ENCODE assay signal across 1 cellular context in genomic region chr21:41706678-41707077, GRCh38.
TF ChIP-seq lines count a peak whose summit lies in the region.

No MANE protein-coding gene starts in this region.

TF ChIP-seq in HepG2, 621 proteins besides CTCF, POLR2A, EP300 and RAD21 (continued from another document):
- TF ChIP-seq ZBTB4 (CRISPR knock-in tag; IDR thresholded peaks at IDR 0.05; ENCODE audit: borderline replicate concordance) (no peak), ZNF703 (CRISPR knock-in tag; IDR thresholded peaks at IDR 0.05; ENCODE audit: borderline replicate concordance) (no peak), PPARG (CRISPR knock-in tag; conservative IDR thresholded peaks at IDR 0.05) (peak; percentile 28; the same call in 1 of the 2 replicates), ZNF343 (CRISPR knock-in tag; IDR thresholded peaks at IDR 0.05) (no peak), CEBPZ (IDR thresholded peaks at IDR 0.05; ENCODE audit: low read length) (no peak), ATF3 (CRISPR knock-in tag; IDR thresholded peaks at IDR 0.05) (peak; percentile 89), SMC3 (IDR thresholded peaks at IDR 0.05; ENCODE audit: low read length) (peak; percentile 43), ZNF564 (CRISPR knock-in tag; IDR thresholded peaks at IDR 0.05) (no peak), FOSL1 (CRISPR knock-in tag; IDR thresholded peaks at IDR 0.05; ENCODE audit: borderline replicate concordance) (peak; percentile 85; the same call in 1 of the 2 replicates), BRD4 (CRISPR knock-in tag; IDR thresholded peaks at IDR 0.05) (no peak), JUNB (CRISPR knock-in tag; IDR thresholded peaks at IDR 0.05; ENCODE audit: borderline replicate concordance) (peak; percentile 95), RXRB (CRISPR knock-in tag; IDR thresholded peaks at IDR 0.05; ENCODE audit: borderline replicate concordance) (peak; percentile 76), RARA (CRISPR knock-in tag; IDR thresholded peaks at IDR 0.05) (peak; percentile 88), CAMTA2 (CRISPR knock-in tag; IDR thresholded peaks at IDR 0.05; ENCODE audit: borderline replicate concordance) (no peak), ZNF331 (CRISPR knock-in tag; IDR thresholded peaks at IDR 0.05) (peak; percentile 31; the same call in 1 of the 2 replicates), PHF21A (CRISPR knock-in tag; IDR thresholded peaks at IDR 0.05) (0 out of 2 replicates have a peak, but pooled peaks have one; percentile 35), RARG (CRISPR knock-in tag; IDR thresholded peaks at IDR 0.05; ENCODE audit: low read depth) (no peak), JARID2 (CRISPR knock-in tag; IDR thresholded peaks at IDR 0.05; ENCODE audit: insufficient replicate concordance) (no peak), TSC22D2 (CRISPR knock-in tag; IDR thresholded peaks at IDR 0.05; ENCODE audit: borderline replicate concordance) (no peak), NR2F6 (IDR thresholded peaks at IDR 0.05) (peak; percentile 76; the same call in 1 of the 2 replicates), NR2F6 (CRISPR knock-in tag; IDR thresholded peaks at IDR 0.05) (peak; percentile 73), ZNF281 (CRISPR knock-in tag; IDR thresholded peaks at IDR 0.05; ENCODE audit: borderline replicate concordance) (peak; percentile 60; the same call in 1 of the 2 replicates), HNF4A (CRISPR knock-in tag; IDR thresholded peaks at IDR 0.05) (peak; percentile 93), TCF7 (IDR thresholded peaks at IDR 0.05; ENCODE audit: low read depth) (peak; percentile 37), ZNF260 (CRISPR knock-in tag; IDR thresholded peaks at IDR 0.05; ENCODE audit: borderline replicate concordance, low read depth) (no peak), ZNF10 (CRISPR knock-in tag; IDR thresholded peaks at IDR 0.05; ENCODE audit: borderline replicate concordance, low read depth) (no peak), ZNF280D (CRISPR knock-in tag; IDR thresholded peaks at IDR 0.05) (no peak), FOXM1 (CRISPR knock-in tag; IDR thresholded peaks at IDR 0.05) (no peak), NCOR1 (IDR thresholded peaks at IDR 0.05; ENCODE audit: borderline replicate concordance, low read length) (peak; percentile 96)
